In the genomic region with DNA sequence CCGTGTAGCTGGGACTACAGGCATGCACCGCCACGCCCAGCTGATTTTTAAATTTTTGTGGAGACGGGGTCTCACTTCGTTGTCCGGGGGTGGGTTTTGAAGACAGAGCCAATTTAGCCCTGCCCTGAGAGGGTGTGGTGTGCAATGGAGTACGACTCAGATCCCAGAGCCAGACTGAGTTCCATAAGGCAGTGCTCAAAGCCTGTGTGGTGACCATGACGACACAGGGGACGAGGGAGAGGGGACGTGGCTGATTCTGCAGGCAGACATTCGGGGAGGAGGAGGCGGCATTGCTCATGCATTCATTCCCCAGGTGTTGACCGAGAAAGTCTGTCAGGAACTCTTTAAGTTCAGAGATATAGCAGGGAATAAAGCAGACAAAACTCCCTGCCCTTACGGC, we compare ENCODE assay signal across 1 cellular context.
TF ChIP-seq lines count a peak whose summit lies in the region.

No MANE protein-coding gene starts in this region.

TF ChIP-seq in GM23338, 12 proteins besides CTCF, POLR2A, EP300 and RAD21 (continued from another document):
- TF ChIP-seq, protein P1, sequence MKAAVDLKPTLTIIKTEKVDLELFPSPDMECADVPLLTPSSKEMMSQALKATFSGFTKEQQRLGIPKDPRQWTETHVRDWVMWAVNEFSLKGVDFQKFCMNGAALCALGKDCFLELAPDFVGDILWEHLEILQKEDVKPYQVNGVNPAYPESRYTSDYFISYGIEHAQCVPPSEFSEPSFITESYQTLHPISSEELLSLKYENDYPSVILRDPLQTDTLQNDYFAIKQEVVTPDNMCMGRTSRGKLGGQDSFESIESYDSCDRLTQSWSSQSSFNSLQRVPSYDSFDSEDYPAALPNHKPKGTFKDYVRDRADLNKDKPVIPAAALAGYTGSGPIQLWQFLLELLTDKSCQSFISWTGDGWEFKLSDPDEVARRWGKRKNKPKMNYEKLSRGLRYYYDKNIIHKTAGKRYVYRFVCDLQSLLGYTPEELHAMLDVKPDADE (IDR thresholded peaks at IDR 0.05), result no peak
- TF ChIP-seq EZH2 (IDR thresholded peaks at IDR 0.05; ENCODE audit: low read depth, unreplicated experiment) (no peak), POLR2AphosphoS5 (IDR thresholded peaks at IDR 0.05; ENCODE audit: low read depth) (no peak), STAT1 (IDR thresholded peaks at IDR 0.05; ENCODE audit: unreplicated experiment) (no peak), NANOG (IDR thresholded peaks at IDR 0.05; ENCODE audit: borderline replicate concordance) (no peak), ZNF331 (CRISPR knock-in tag; IDR thresholded peaks at IDR 0.05; ENCODE audit: low read depth) (no peak), ZNF114 (CRISPR knock-in tag; IDR thresholded peaks at IDR 0.05) (no peak), JUNB (IDR thresholded peaks at IDR 0.05; ENCODE audit: unreplicated experiment) (no peak), EZH2phosphoT487 (IDR thresholded peaks at IDR 0.05; ENCODE audit: unreplicated experiment) (no peak), CREB1 (CRISPR knock-in tag; IDR thresholded peaks at IDR 0.05; ENCODE audit: low read depth) (no peak)
- TF ChIP-seq, protein P2, sequence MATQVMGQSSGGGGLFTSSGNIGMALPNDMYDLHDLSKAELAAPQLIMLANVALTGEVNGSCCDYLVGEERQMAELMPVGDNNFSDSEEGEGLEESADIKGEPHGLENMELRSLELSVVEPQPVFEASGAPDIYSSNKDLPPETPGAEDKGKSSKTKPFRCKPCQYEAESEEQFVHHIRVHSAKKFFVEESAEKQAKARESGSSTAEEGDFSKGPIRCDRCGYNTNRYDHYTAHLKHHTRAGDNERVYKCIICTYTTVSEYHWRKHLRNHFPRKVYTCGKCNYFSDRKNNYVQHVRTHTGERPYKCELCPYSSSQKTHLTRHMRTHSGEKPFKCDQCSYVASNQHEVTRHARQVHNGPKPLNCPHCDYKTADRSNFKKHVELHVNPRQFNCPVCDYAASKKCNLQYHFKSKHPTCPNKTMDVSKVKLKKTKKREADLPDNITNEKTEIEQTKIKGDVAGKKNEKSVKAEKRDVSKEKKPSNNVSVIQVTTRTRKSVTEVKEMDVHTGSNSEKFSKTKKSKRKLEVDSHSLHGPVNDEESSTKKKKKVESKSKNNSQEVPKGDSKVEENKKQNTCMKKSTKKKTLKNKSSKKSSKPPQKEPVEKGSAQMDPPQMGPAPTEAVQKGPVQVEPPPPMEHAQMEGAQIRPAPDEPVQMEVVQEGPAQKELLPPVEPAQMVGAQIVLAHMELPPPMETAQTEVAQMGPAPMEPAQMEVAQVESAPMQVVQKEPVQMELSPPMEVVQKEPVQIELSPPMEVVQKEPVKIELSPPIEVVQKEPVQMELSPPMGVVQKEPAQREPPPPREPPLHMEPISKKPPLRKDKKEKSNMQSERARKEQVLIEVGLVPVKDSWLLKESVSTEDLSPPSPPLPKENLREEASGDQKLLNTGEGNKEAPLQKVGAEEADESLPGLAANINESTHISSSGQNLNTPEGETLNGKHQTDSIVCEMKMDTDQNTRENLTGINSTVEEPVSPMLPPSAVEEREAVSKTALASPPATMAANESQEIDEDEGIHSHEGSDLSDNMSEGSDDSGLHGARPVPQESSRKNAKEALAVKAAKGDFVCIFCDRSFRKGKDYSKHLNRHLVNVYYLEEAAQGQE (IDR thresholded peaks at IDR 0.05; ENCODE audit: unreplicated experiment), result no peak
